8 cellular contexts compared by ENCODE assay signal in genomic region chr12:53746592-53747491, GRCh38. TPM values are rescaled to one million over a fixed set of nuclear protein-coding genes. Genes with fewer than 3 reads are reported as not detected.
A peak's percentile ranks its signal among the peaks of the same experiment; 100 is the strongest.
DNase-seq lines count a peak whose midpoint lies in the region; ATAC-seq and TF ChIP-seq lines count a peak whose summit lies in the region.

No MANE protein-coding gene starts in this region.

- BruUV-seq in Panc1 (replicated peaks; lab: Mats Ljungman, UMichigan): no TSS peak

- peak; percentile 93 for ATAC-seq in Panc1
- ATAC-seq in activated T-cell treated with anti-CD3 and anti-CD28 coated beads, Interleukin-2, amount 50 U/mL, for 4 hours: peak; percentile 77 to 78
- ATAC-seq in naive thymus-derived CD8-positive, alpha-beta T cell: peak; percentile 73 to 74
- no peak for ATAC-seq in HG03378 (IDR thresholded peaks at IDR 0.05; ENCODE audit: unreplicated experiment)

- H3K36me3 ChIP-seq in Panc1 (ENCODE audit: control insufficient read depth, insufficient read depth, low read length): no peaks in the 10 kb centered on the region

- no peak for DNase-seq in GM12864 (ENCODE audit: low read depth)
- peak; percentile 78 for DNase-seq in LHCN-M2 (ENCODE audit: low read depth)
- DNase-seq in Panc1 (ENCODE audit: low read depth, low spot score): peak; percentile 80
- DNase-seq in activated T-cell treated with anti-CD3 and anti-CD28 coated beads, Interleukin-2, amount 50 U/mL, for 4 hours: peak; percentile 83
- DNase-seq in erythroblast (lab: John Stamatoyannopoulos, UW): peak; percentile 87 to 93
- peak; percentile 76 to 91 (median 84) for DNase-seq in naive thymus-derived CD8-positive, alpha-beta T cell
- peak; percentile 72 to 73 for DNase-seq in stimulated activated CD8-positive, alpha-beta memory T cell treated with anti-CD3 and anti-CD28 coated beads, Interleukin-7, amount 100 ng/mL, for 4 hours (ENCODE audit: low read depth in 2 of 2)

- no peaks in the 10 kb centered on the region for H3K9me3 Mint-ChIP-seq in activated T-cell treated with anti-CD3 and anti-CD28 coated beads, Interleukin-2, amount 50 U/mL, for 4 hours
- no peaks in the 10 kb centered on the region for H3K9me3 Mint-ChIP-seq in naive thymus-derived CD8-positive, alpha-beta T cell

- H3K36me3 Mint-ChIP-seq in activated T-cell treated with anti-CD3 and anti-CD28 coated beads, Interleukin-2, amount 50 U/mL, for 4 hours (ENCODE audit: insufficient read depth): no peaks in the 10 kb centered on the region
- H3K36me3 Mint-ChIP-seq in naive thymus-derived CD8-positive, alpha-beta T cell: no peaks in the 10 kb centered on the region

- intact Hi-C loops in Panc1 (cut with micrococcal nuclease; ENCODE audit: unreplicated experiment): no loop called here

- in situ Hi-C loops in Panc1 (cut with HindIII; ENCODE audit: low pct_unique_long_range_greater_than_20kb, low sequenced_read_pairs): no loop called here

- H3K4me3 Mint-ChIP-seq in activated T-cell treated with anti-CD3 and anti-CD28 coated beads, Interleukin-2, amount 50 U/mL, for 4 hours: no peak overlapping the region
- H3K4me3 Mint-ChIP-seq in naive thymus-derived CD8-positive, alpha-beta T cell: peak overlapping the region; percentile 11 to 79 (median 64)

- POLR2A ChIA-PET in Panc1 (lab: Charles Lee): no interaction called here
- POLR2A ChIA-PET in naive thymus-derived CD8-positive, alpha-beta T cell (lab: Charles Lee): interaction anchor here (0.5 to 2.0 kb wide), 5 partner anchors 12 to 49 kb away, joined by 3 to 9 read pairs (median 4); partner anchors contain the start of gene CALCOCO1

- peak; percentile 100 for TF ChIP-seq CTCF in GM12864 (IDR thresholded peaks at IDR 0.05; ENCODE audit: low read depth, low read length, missing control alignments)
- peak; percentile 100 for TF ChIP-seq CTCF in Panc1 (IDR thresholded peaks at IDR 0.05)

- peaks cover 41% of the 10 kb centered on the region for H3K27me3 Mint-ChIP-seq in activated T-cell treated with anti-CD3 and anti-CD28 coated beads, Interleukin-2, amount 50 U/mL, for 4 hours (ENCODE audit: low read depth)
- H3K27me3 Mint-ChIP-seq in naive thymus-derived CD8-positive, alpha-beta T cell: peaks cover 0 to 55% (median 41%) of the 10 kb centered on the region in 5 donors

- peaks cover 15% of the 10 kb centered on the region for H3K4me1 ChIP-seq in Panc1 (ENCODE audit: control insufficient read depth, insufficient read depth, low read length)

- no peaks in the 10 kb centered on the region for H3K9me3 ChIP-seq in Panc1 (ENCODE audit: control insufficient read depth, insufficient read depth, low read depth, low read length)

- CTCF ChIA-PET in Panc1 (lab: Charles Lee): interaction anchor here (0.5 to 4.9 kb wide), 16 partner anchors 10 to 462 kb away, joined by 3 to 45 read pairs (median 3); partner anchors contain the start of gene HOXC8

- H3K4me1 Mint-ChIP-seq in activated T-cell treated with anti-CD3 and anti-CD28 coated beads, Interleukin-2, amount 50 U/mL, for 4 hours (ENCODE audit: low read depth): peaks cover 22% of the 10 kb centered on the region
- peaks cover 10 to 25% (median 15%) of the 10 kb centered on the region in 4 donors for H3K4me1 Mint-ChIP-seq in naive thymus-derived CD8-positive, alpha-beta T cell

- H3K4me3 ChIP-seq in GM12864 (ENCODE audit: low read depth, low read length) (no peak overlapping the region), Panc1 (ENCODE audit: low read depth in 2 of 2, low read length in 2 of 2) (no peak overlapping the region)

- TF ChIP-seq POLR2A in erythroblast (IDR thresholded peaks at IDR 0.05; ENCODE audit: low read length): no peak

- H3K27ac ChIP-seq in Panc1 (ENCODE audit: low read length): peak overlapping the region; percentile 25; the same call in 1 of the 2 replicates

- no peak overlapping the region for H3K27ac Mint-ChIP-seq in naive thymus-derived CD8-positive, alpha-beta T cell

- H3K27me3 ChIP-seq in Panc1 (ENCODE audit: control insufficient read depth, insufficient read depth, low read length): 0 out of 2 replicates have a peak, but pooled peaks cover 6% of the 10 kb centered on the region

RNA-seq across cellular contexts. Expression of gene CISTR, which starts 4.9 kb away (rescaled TPM):
- total RNA-seq in LHCN-M2 (2014; rRNA removed) (not detected in 2 replicates), Panc1 (2021; ENCODE audit: unreplicated experiment) (not detected)
- not detected for polyA plus RNA-seq in LHCN-M2 (2012)
- not detected for polyA plus RNA-seq in Panc1 (2012; ENCODE audit: insufficient read length)
- total RNA-seq in activated T-cell treated with anti-CD3 and anti-CD28 coated beads, Interleukin-2, amount 50 U/mL, for 4 hours: not detected
- total RNA-seq in naive thymus-derived CD8-positive, alpha-beta T cell: not detected
- polyA plus RNA-seq in naive thymus-derived CD8-positive, alpha-beta T cell: not detected

RNA-seq across cellular contexts. Expression of gene CALCOCO1, which starts 19.6 kb away (rescaled TPM):
- 49.0 and 69.4 TPM in 2 replicates for total RNA-seq in LHCN-M2 (2014; rRNA removed)
- polyA plus RNA-seq in LHCN-M2 (2012): 74.8 TPM
- total RNA-seq in Panc1 (2021; ENCODE audit: unreplicated experiment): 48.0 TPM
- 49.2 TPM for polyA plus RNA-seq in Panc1 (2012; ENCODE audit: insufficient read length)
- total RNA-seq in activated T-cell treated with anti-CD3 and anti-CD28 coated beads, Interleukin-2, amount 50 U/mL, for 4 hours: 1 to 10 TPM; 2.6 to 9.9 (median 7.1) TPM
- 100 to 1,000 TPM; 152 to 168 TPM for total RNA-seq in naive thymus-derived CD8-positive, alpha-beta T cell
- polyA plus RNA-seq in naive thymus-derived CD8-positive, alpha-beta T cell: 10 to 100 TPM; 52.3 to 55.5 (median 55.4) TPM
